In genomic region chr15:36415643-36416042, GRCh38 we compare ENCODE assay signal across 21 cellular contexts.
A peak's percentile ranks its signal among the peaks of the same experiment; 100 is the strongest.
DNase-seq lines count a peak whose midpoint lies in the region; ATAC-seq, FAIRE-seq and TF ChIP-seq lines count a peak whose summit lies in the region.
"Had no signal": no experiment of that assay in that cellular context is flagged by ENCODE, and none has a peak within 500 bp of the region (broad histone marks: within the 10 kb centered on the region; RNA-seq: fewer than 3 reads in every experiment).

No MANE protein-coding gene starts in this region.

- no peaks in the 10 kb centered on the region for H3K27me3 Mint-ChIP-seq in activated naive CD4-positive, alpha-beta T cell treated with anti-CD3 and anti-CD28 coated beads, Interleukin-2, amount 10 ng/mL, durations not matched to agents 7 days and 5 days
- H3K27me3 Mint-ChIP-seq: activated naive CD4-positive, alpha-beta T cell treated with anti-CD3 and anti-CD28 coated beads, Interleukin-2, amount 50 U/mL, for 24 hours; effector memory CD8-positive, alpha-beta T cell; stimulated activated naive CD8-positive, alpha-beta T cell treated with anti-CD3 and anti-CD28 coated beads, Interleukin-15, Interleukin-2, amounts not matched to agents 100 ng/mL and 50 ng/mL, for 24 hours had no signal

- ATAC-seq in HCT116 (no peak), K562 (no peak), HG03565 (IDR thresholded peaks at IDR 0.05; ENCODE audit: unreplicated experiment) (no peak), gastroesophageal sphincter (no peak), GM19452 (IDR thresholded peaks at IDR 0.05; ENCODE audit: unreplicated experiment) (no peak)
- ATAC-seq: effector memory CD8-positive, alpha-beta T cell had no signal

- H4K20me1 ChIP-seq in HCT116 (ENCODE audit: insufficient read depth), result no peaks in the 10 kb centered on the region
- no peaks in the 10 kb centered on the region for H4K20me1 ChIP-seq in K562 (replicated peaks; ENCODE audit: control insufficient read depth, insufficient read depth, low read length)
- no peaks in the 10 kb centered on the region for H4K20me1 ChIP-seq in hepatocyte (ENCODE audit: insufficient read depth, poor library complexity, severe bottlenecking)

- H3K9me2 ChIP-seq in HCT116 (ENCODE audit: insufficient read depth), result no peaks in the 10 kb centered on the region
- H3K9me2 ChIP-seq in hepatocyte (replicated peaks; ENCODE audit: insufficient read depth), result no peaks in the 10 kb centered on the region

- no peak overlapping the region for H3K4me2 ChIP-seq in HCT116 (ENCODE audit: low read length)
- H3K4me2 ChIP-seq in K562 (ENCODE audit: insufficient read depth, low read length), result no peak overlapping the region
- H3K4me2 ChIP-seq in hepatocyte, result no peak overlapping the region

- H3K9me3 Mint-ChIP-seq in activated naive CD4-positive, alpha-beta T cell treated with anti-CD3 and anti-CD28 coated beads, Interleukin-2, amount 10 ng/mL, durations not matched to agents 7 days and 5 days, result no peaks in the 10 kb centered on the region
- H3K9me3 Mint-ChIP-seq: activated naive CD4-positive, alpha-beta T cell treated with anti-CD3 and anti-CD28 coated beads, Interleukin-2, amount 50 U/mL, for 24 hours had no signal

- H3K36me3 ChIP-seq in ACC112 (ENCODE audit: insufficient read depth, low read length), result no peaks in the 10 kb centered on the region
- H3K36me3 ChIP-seq in HCT116 (ENCODE audit: control insufficient read depth in 1 of 2, insufficient read depth in 2 of 2, low read length in 2 of 2), result no peaks in the 10 kb centered on the region
- H3K36me3 ChIP-seq in K562 (ENCODE audit: control insufficient read depth, insufficient read depth, low read length), result no peaks in the 10 kb centered on the region
- H3K36me3 ChIP-seq in hepatocyte (replicated peaks; ENCODE audit: insufficient read depth, low read depth), result no peaks in the 10 kb centered on the region
- no peaks in the 10 kb centered on the region for H3K36me3 ChIP-seq in gastroesophageal sphincter

- CTCF ChIA-PET in HCT116 (lab: Charles Lee) (no interaction called here), K562 (lab: Yijun Ruan, JAX; ENCODE audit: low intra/inter-chr PET ratio) (interaction anchor here (0.6 kb wide), 1 partner anchor 1926 kb away, joined by 3 read pairs; no protein-coding TSS in a partner anchor)
- CTCF ChIA-PET in activated naive CD4-positive, alpha-beta T cell treated with anti-CD3 and anti-CD28 coated beads, Interleukin-2, amount 10 ng/mL, durations not matched to agents 7 days and 5 days (lab: Charles Lee), result no interaction called here

- FAIRE-seq in K562 (lab: Jason Lieb, UNC), result no peak
- FAIRE-seq: HTR-8/SVneo, urothelium cell line had no signal

- H3K27me3 ChIP-seq in ACC112 (ENCODE audit: insufficient read depth, low read length) (no peaks in the 10 kb centered on the region), HCT116 (ENCODE audit: insufficient read depth, low read length) (no peaks in the 10 kb centered on the region), K562 (ENCODE audit: control insufficient read depth in 2 of 2, insufficient read depth in 2 of 2, low read length in 2 of 2) (no peaks in the 10 kb centered on the region), hepatocyte (no peaks in the 10 kb centered on the region), gastroesophageal sphincter (no peaks in the 10 kb centered on the region)

- H3K4me1 ChIP-seq in ACC112 (ENCODE audit: control insufficient read depth, insufficient read depth, low read length, unreplicated experiment) (peaks cover 12% of the 10 kb centered on the region), HCT116 (ENCODE audit: control insufficient read depth in 1 of 2, insufficient read depth in 2 of 2, low read length in 2 of 2) (peaks cover 0 to 5% of the 10 kb centered on the region in 2 experiments; a peak in 1 of 4 replicates), K562 (replicated peaks in 1 of 2; ENCODE audit: control insufficient read depth in 2 of 2, insufficient read depth in 2 of 2, low read length in 2 of 2) (no peaks in the 10 kb centered on the region), hepatocyte (ENCODE audit: insufficient read depth) (no peaks in the 10 kb centered on the region), gastroesophageal sphincter (no peaks in the 10 kb centered on the region)

- no peak for DNase-seq in HCT116 (ENCODE audit: low read depth, low spot score)
- no peak for DNase-seq in K562 (ENCODE audit: extremely low read depth in 1 of 4, low spot score in 3 of 4)
- peak; percentile 48 for DNase-seq in hepatocyte (ENCODE audit: low spot score)
- DNase-seq in activated naive CD4-positive, alpha-beta T cell treated with anti-CD3 and anti-CD28 coated beads, Interleukin-2, amount 10 ng/mL, durations not matched to agents 7 days and 5 days, result no peak
- DNase-seq: activated CD4-positive, alpha-beta T cell treated with anti-CD3 and anti-CD28 coated beads for 4 hours; activated CD8-positive, alpha-beta memory T cell treated with anti-CD3 and anti-CD28 coated beads, Interleukin-2, amount 50 U/mL, for 4 hours; DND-41; effector memory CD8-positive, alpha-beta T cell; H7; immature natural killer cell; NCI-H345; SHP77; stimulated activated CD4-positive, alpha-beta T cell treated with anti-CD3 and anti-CD28 coated beads, Interleukin-15, amount 100 ng/mL, for 24 hours had no signal

- BruUV-seq in HCT116 (replicated peaks; lab: Mats Ljungman, UMichigan) (no TSS peak), K562 (replicated peaks; lab: Mats Ljungman, UMichigan) (no TSS peak)

- H3K9me3 ChIP-seq in HCT116 (ENCODE audit: control insufficient read depth in 1 of 2, insufficient read depth in 1 of 2, low read depth in 1 of 2, low read length in 2 of 2) (0 out of 4 replicates have a peak, but pooled peaks cover 0 to 3% of the 10 kb centered on the region in 2 experiments), K562 (replicated peaks; ENCODE audit: control insufficient read depth, insufficient read depth, low read depth, low read length) (no peaks in the 10 kb centered on the region), hepatocyte (ENCODE audit: low read depth) (no peaks in the 10 kb centered on the region), gastroesophageal sphincter (no peaks in the 10 kb centered on the region)

- H2AFZ ChIP-seq in ACC112 (ENCODE audit: low read length, unreplicated experiment), result peak overlapping the region; percentile 62
- peak overlapping the region; percentile 55 for H2AFZ ChIP-seq in HCT116 (ENCODE audit: low read depth, low read length, poor library complexity, severe bottlenecking)
- H2AFZ ChIP-seq in K562 (ENCODE audit: low read depth, low read length), result peak overlapping the region; percentile 51
- peak overlapping the region; percentile 43 for H2AFZ ChIP-seq in hepatocyte

- in situ Hi-C loops in K562 (cut with MboI), result no loop called here

- no peak overlapping the region for H3K4me3 Mint-ChIP-seq in activated naive CD4-positive, alpha-beta T cell treated with anti-CD3 and anti-CD28 coated beads, Interleukin-2, amount 10 ng/mL, durations not matched to agents 7 days and 5 days
- H3K4me3 Mint-ChIP-seq: activated naive CD4-positive, alpha-beta T cell treated with anti-CD3 and anti-CD28 coated beads, Interleukin-2, amount 50 U/mL, for 24 hours; effector memory CD8-positive, alpha-beta T cell; immature natural killer cell; stimulated activated naive CD8-positive, alpha-beta T cell treated with anti-CD3 and anti-CD28 coated beads, Interleukin-15, Interleukin-2, amounts not matched to agents 100 ng/mL and 50 ng/mL, for 24 hours had no signal

- TF ChIP-seq POLR2A in HCT116 (IDR thresholded peaks at IDR 0.05; ENCODE audit: borderline replicate concordance, extremely low read depth, insufficient read depth, insufficient read length) (no peak), K562 (conservative IDR thresholded peaks at IDR 0.05) (no peak), gastroesophageal sphincter (IDR thresholded peaks at IDR 0.05) (no peak)

- TF ChIP-seq CTCF in HCT116 (IDR thresholded peaks at IDR 0.05 in 2 of 3, conservative IDR thresholded peaks at IDR 0.05 in 1 of 3; ENCODE audit: borderline replicate concordance in 1 of 3, insufficient read depth in 1 of 3, low read depth in 2 of 3, low read length in 2 of 3) (no peak), K562 (IDR thresholded peaks at IDR 0.05 in 2 of 3, conservative IDR thresholded peaks at IDR 0.05 in 1 of 3; ENCODE audit: insufficient read depth in 2 of 3, low read depth in 1 of 3, low read length in 3 of 3) (no peak), hepatocyte (IDR thresholded peaks at IDR 0.05; ENCODE audit: poor library complexity) (no peak), gastroesophageal sphincter (IDR thresholded peaks at IDR 0.05) (no peak)

- TF ChIP-seq RAD21 in HCT116 (IDR thresholded peaks at IDR 0.05; ENCODE audit: low read depth), result no peak
- no peak for TF ChIP-seq RAD21 in K562 (CRISPR knock-in tag; conservative IDR thresholded peaks at IDR 0.05 in 1 of 2, IDR thresholded peaks at IDR 0.05 in 1 of 2)

- H3K9ac ChIP-seq in HCT116 (ENCODE audit: low read length) (no peak overlapping the region), K562 (ENCODE audit: insufficient read depth in 1 of 2, low read depth in 2 of 2, low read length in 2 of 2) (no peak overlapping the region)

- no peak overlapping the region for H3K27ac Mint-ChIP-seq in activated naive CD4-positive, alpha-beta T cell treated with anti-CD3 and anti-CD28 coated beads, Interleukin-2, amount 10 ng/mL, durations not matched to agents 7 days and 5 days
- H3K27ac Mint-ChIP-seq: activated naive CD4-positive, alpha-beta T cell treated with anti-CD3 and anti-CD28 coated beads, Interleukin-2, amount 50 U/mL, for 24 hours; effector memory CD8-positive, alpha-beta T cell; immature natural killer cell; stimulated activated naive CD8-positive, alpha-beta T cell treated with anti-CD3 and anti-CD28 coated beads, Interleukin-15, Interleukin-2, amounts not matched to agents 100 ng/mL and 50 ng/mL, for 24 hours had no signal

- no peaks in the 10 kb centered on the region for H3K36me3 Mint-ChIP-seq in activated naive CD4-positive, alpha-beta T cell treated with anti-CD3 and anti-CD28 coated beads, Interleukin-2, amount 10 ng/mL, durations not matched to agents 7 days and 5 days
- H3K36me3 Mint-ChIP-seq: activated naive CD4-positive, alpha-beta T cell treated with anti-CD3 and anti-CD28 coated beads, Interleukin-2, amount 50 U/mL, for 24 hours; immature natural killer cell had no signal

- H3K9me1 ChIP-seq in K562 (ENCODE audit: control insufficient read depth, insufficient read depth, low read length), result no peaks in the 10 kb centered on the region

- no peaks in the 10 kb centered on the region for H3K4me1 Mint-ChIP-seq in activated naive CD4-positive, alpha-beta T cell treated with anti-CD3 and anti-CD28 coated beads, Interleukin-2, amount 10 ng/mL, durations not matched to agents 7 days and 5 days
- H3K4me1 Mint-ChIP-seq: activated naive CD4-positive, alpha-beta T cell treated with anti-CD3 and anti-CD28 coated beads, Interleukin-2, amount 50 U/mL, for 24 hours; immature natural killer cell had no signal

- intact Hi-C loops in HCT116 (cut with micrococcal nuclease), result no loop called here
- intact Hi-C loops in K562 (cut with micrococcal nuclease), result no loop called here

- POLR2A ChIA-PET in HCT116 (lab: Charles Lee), result interaction anchor here (1.2 kb wide), 1 partner anchor 9 kb away, joined by 3 read pairs; no protein-coding TSS in a partner anchor
- POLR2A ChIA-PET in K562 (lab: Yijun Ruan, JAX), result interaction anchor here (1.0 kb wide), 1 partner anchor 11 kb away, joined by 3 read pairs; no protein-coding TSS in a partner anchor

- H3K4me3 ChIP-seq in ACC112 (ENCODE audit: low read depth, low read length), result no peak overlapping the region
- H3K4me3 ChIP-seq in HCT116 (replicated peaks in 1 of 2; ENCODE audit: low read depth in 1 of 2, low read length in 2 of 2), result no peak overlapping the region
- H3K4me3 ChIP-seq in K562, result no peak overlapping the region
- H3K4me3 ChIP-seq in hepatocyte, result no peak overlapping the region
- H3K4me3 ChIP-seq in gastroesophageal sphincter, result no peak overlapping the region

- TF ChIP-seq EP300 in K562 (IDR thresholded peaks at IDR 0.05; ENCODE audit: low read length), result no peak
- no peak for TF ChIP-seq EP300 in gastroesophageal sphincter (IDR thresholded peaks at IDR 0.05)

- RAD21 ChIA-PET in HCT116 (lab: Charles Lee; ENCODE audit: low non-redundant PET in 1 of 2, low total read pairs in 2 of 2, uncharacterized antibody in 2 of 2, unreplicated experiment in 2 of 2), result no interaction called here

- peak overlapping the region; percentile 50; the same call in 1 of the 2 replicates for H3K27ac ChIP-seq in ACC112 (ENCODE audit: low read depth, low read length)
- no peak overlapping the region for H3K27ac ChIP-seq in HCT116 (ENCODE audit: low read depth, low read length)
- no peak overlapping the region for H3K27ac ChIP-seq in K562 (ENCODE audit: extremely low read depth, low read depth, low read length)
- H3K27ac ChIP-seq in hepatocyte, result peak overlapping the region; percentile 53
- no peak overlapping the region for H3K27ac ChIP-seq in gastroesophageal sphincter

- H3K79me2 ChIP-seq in ACC112 (ENCODE audit: control insufficient read depth, insufficient read depth, low read length, unreplicated experiment) (no peaks in the 10 kb centered on the region), HCT116 (ENCODE audit: insufficient read depth, low read length) (no peaks in the 10 kb centered on the region), K562 (ENCODE audit: control insufficient read depth, insufficient read depth, low read length) (no peaks in the 10 kb centered on the region), hepatocyte (no peaks in the 10 kb centered on the region)

- 54% methylated on average over 1 of the region's 1 CpG for WGBS in K562 (ENCODE audit: insufficient coverage, low coverage, missing lambda C conversion rate)
- WGBS in hepatocyte (ENCODE audit: low lambda C conversion rate, missing lambda C conversion rate), result 79% methylated on average over 1 of the region's 1 CpG
- 78 to 80% methylated on average over 1 of the region's 1 CpG for WGBS in gastroesophageal sphincter (ENCODE audit: low coverage in 1 of 2), 2 donors

Comparison
In these comparisons a context has a peak if more than half of its experiments do, and no peak if none do; other contexts are left out.
1. H3K27ac ChIP-seq: peak in ACC112 (single experiment) and hepatocyte (single experiment); none in HCT116 (single experiment), K562 (single experiment) and gastroesophageal sphincter (0 of 4).
2. Peak in every context shown above with its lines, with median percentiles within 50 percentile points of each other: H2AFZ ChIP-seq.